10 cellular contexts compared by ENCODE assay signal in the genomic region with DNA sequence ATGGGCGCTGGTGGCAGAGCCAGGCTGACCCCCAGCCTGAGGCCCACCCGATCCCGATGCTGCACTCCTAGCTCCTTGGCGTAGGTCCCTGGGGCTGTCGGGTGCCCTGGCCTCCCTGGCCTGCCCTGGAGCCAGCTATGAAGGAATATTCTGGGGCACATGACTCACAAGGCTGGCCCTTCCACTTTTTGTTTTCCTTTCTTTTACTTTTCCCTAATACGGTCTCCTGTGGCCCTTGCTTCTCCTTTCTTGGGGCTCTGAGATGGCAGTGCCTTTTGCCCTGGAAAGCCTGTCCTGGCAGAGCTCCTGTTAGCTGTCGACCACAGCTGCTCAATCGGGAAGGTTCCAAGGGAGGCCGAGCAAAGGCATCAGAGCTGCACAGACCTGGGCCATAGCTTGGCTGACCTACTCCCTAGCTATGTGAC. TPM values are rescaled to one million over a fixed set of nuclear protein-coding genes. Genes with fewer than 3 reads are reported as not detected.
A peak's percentile ranks its signal among the peaks of the same experiment; 100 is the strongest.
DNase-seq lines count a peak whose midpoint lies in the region; ATAC-seq and TF ChIP-seq lines count a peak whose summit lies in the region.
"Had no signal": no experiment of that assay in that cellular context is flagged by ENCODE, and none has a peak within 500 bp of the region (broad histone marks: within the 10 kb centered on the region; RNA-seq: fewer than 3 reads in every experiment).

No MANE protein-coding gene starts in this region.

- peak overlapping the region; percentile 7 for H3K4me3 Mint-ChIP-seq in Calu3 (ENCODE audit: low read depth, unreplicated experiment)

- peak overlapping the region; percentile 62 for H3K9ac ChIP-seq in skeletal muscle satellite cell (ENCODE audit: low read depth, low read length)

- H3K9me3 ChIP-seq in right atrium auricular region: no peaks in the 10 kb centered on the region
- no peaks in the 10 kb centered on the region for H3K9me3 ChIP-seq in skeletal muscle satellite cell (replicated peaks; ENCODE audit: low read length)

- H3K36me3 ChIP-seq in right atrium auricular region (no peaks in the 10 kb centered on the region), skeletal muscle satellite cell (ENCODE audit: insufficient read depth, low read length) (no peaks in the 10 kb centered on the region)

- H3K27me3 ChIP-seq in right atrium auricular region (no peaks in the 10 kb centered on the region), skeletal muscle satellite cell (ENCODE audit: control insufficient read depth, insufficient read depth, low read length) (no peaks in the 10 kb centered on the region)

- no peaks in the 10 kb centered on the region for H3K27me3 Mint-ChIP-seq in Calu3 (ENCODE audit: unreplicated experiment)

- DNase-seq in Calu3 (peak; percentile 32), astrocyte of the spinal cord (ENCODE audit: low read depth, low spot score) (peak; percentile 45), right atrium auricular region (ENCODE audit: low spot score) (no peak), SHP77 treated with DMSO at 0.1 percent for 48 hours (lab: John Stamatoyannopoulos, UW) (no peak), NCI-H510A (lab: John Stamatoyannopoulos, UW) (no peak), SHP77 (lab: John Stamatoyannopoulos, UW) (no peak)
- DNase-seq: activated naive CD4-positive, alpha-beta T cell had no signal

- H3K4me2 ChIP-seq in skeletal muscle satellite cell (ENCODE audit: low read length): peak overlapping the region; percentile 61

- in situ Hi-C loops in astrocyte of the spinal cord (cut with HindIII; ENCODE audit: low sequenced_read_pairs): no loop called here

- peak overlapping the region; percentile 96 to 98 for H3K27ac ChIP-seq in right atrium auricular region

- no peak for ATAC-seq in HG03354 (IDR thresholded peaks at IDR 0.05; ENCODE audit: poor library complexity, severe bottlenecking, unreplicated experiment)
- ATAC-seq: K562 had no signal

- CTCF ChIA-PET in Calu3 (lab: Charles Lee): interaction anchor here (0.8 kb wide), 1 partner anchor 45 kb away, joined by 3 read pairs; no protein-coding TSS in a partner anchor

- intact Hi-C loops in Calu3 (cut with micrococcal nuclease; ENCODE audit: unreplicated experiment): loop anchor here (10.0 kb wide), 1 partner anchor 57 kb away; no protein-coding TSS in a partner anchor

- H3K36me3 Mint-ChIP-seq in Calu3 (ENCODE audit: insufficient read depth, unreplicated experiment): peaks cover 16% of the 10 kb centered on the region

- peak overlapping the region; percentile 28 for H3K27ac Mint-ChIP-seq in Calu3 (ENCODE audit: unreplicated experiment)

- no peaks in the 10 kb centered on the region for H3K9me3 Mint-ChIP-seq in Calu3 (ENCODE audit: low read depth, unreplicated experiment)

- no TSS peak for BruUV-seq in Calu3 (replicated peaks; lab: Mats Ljungman, UMichigan)

- peaks cover 55% of the 10 kb centered on the region for H3K4me1 Mint-ChIP-seq in Calu3 (ENCODE audit: low read depth, unreplicated experiment)

- H3K4me1 ChIP-seq in right atrium auricular region (peaks cover 0 to 69% of the 10 kb centered on the region in 2 donors), skeletal muscle satellite cell (ENCODE audit: control insufficient read depth, insufficient read depth, low read length) (peaks cover 45% of the 10 kb centered on the region)

- H3K4me3 ChIP-seq in astrocyte of the spinal cord (ENCODE audit: low read depth, low read length) (no peak overlapping the region), right atrium auricular region (no peak overlapping the region), skeletal muscle satellite cell (ENCODE audit: low read length) (peak overlapping the region; percentile 48)
- H3K4me3 ChIP-seq: K562 had no signal

- TF ChIP-seq CTCF in Calu3 (IDR thresholded peaks at IDR 0.05; ENCODE audit: unreplicated experiment) (no peak), astrocyte of the spinal cord (IDR thresholded peaks at IDR 0.05; ENCODE audit: low read depth, low read length) (no peak), right atrium auricular region (IDR thresholded peaks at IDR 0.05) (no peak)

RNA-seq across cellular contexts. Expression of a gene that starts 22.1 kb away (rescaled TPM):
- total RNA-seq in Calu3 (2022) (19.6 and 20.1 TPM in 2 replicates), right atrium auricular region (10 to 100 TPM; 49.3 to 52.2 TPM)
- 11.9 and 14.4 TPM in 2 replicates for total RNA-seq in skeletal muscle satellite cell (2012; rRNA removed)

Comparison
In these comparisons a context has a peak if more than half of its experiments do, and no peak if none do; other contexts are left out.
1. DNase-seq: peak in Calu3 (single experiment) and astrocyte of the spinal cord (single experiment); none in right atrium auricular region (single experiment), SHP77 treated with DMSO at 0.1 percent for 48 hours (single experiment), NCI-H510A (single experiment) and SHP77 (0 of 2).